In the genomic region with DNA sequence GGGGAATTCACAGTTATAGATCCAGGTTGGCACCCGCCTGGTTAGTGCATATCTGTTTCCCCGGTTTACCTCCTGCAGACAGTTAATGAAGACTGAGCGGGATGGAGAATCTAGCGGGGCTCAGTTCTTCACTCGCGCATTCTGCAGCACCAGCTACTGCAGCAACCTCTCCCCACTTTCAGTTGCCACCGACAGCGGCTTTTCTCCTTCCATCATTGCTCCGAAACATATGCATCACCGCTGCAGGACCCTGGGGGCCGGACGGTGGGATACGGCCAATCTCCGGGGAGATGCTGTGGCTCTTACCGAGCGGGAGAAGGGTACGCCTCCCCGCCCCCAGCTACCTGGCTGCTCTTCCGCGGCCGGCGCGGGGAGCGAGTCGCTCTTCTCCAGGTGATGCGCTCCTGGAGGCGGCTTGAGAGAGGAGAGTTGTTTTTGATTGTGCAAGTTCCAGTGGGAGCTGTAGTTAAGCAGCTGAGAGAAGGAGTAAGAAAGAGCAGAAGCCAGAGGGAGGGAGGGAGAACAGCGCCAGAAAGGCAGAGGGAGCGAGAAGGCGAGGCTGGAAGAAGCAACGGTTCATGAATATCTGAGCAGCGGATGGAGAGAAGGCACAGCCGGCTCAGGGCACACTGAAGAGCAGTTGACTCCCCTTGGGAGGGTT, we compare ENCODE assay signal across 8 cellular contexts. TPM values are rescaled to one million over a fixed set of nuclear protein-coding genes. Genes with fewer than 3 reads are reported as not detected.
A peak's percentile ranks its signal among the peaks of the same experiment; 100 is the strongest.
DNase-seq lines count a peak whose midpoint lies in the region; ATAC-seq and TF ChIP-seq lines count a peak whose summit lies in the region.

Gene SGK1 (minus strand): TSS at position 642 of the 661 bp plus-strand sequence. CDS start 652 bp downstream, outside the sequence.

- CTCF ChIA-PET in BJ (lab: Yijun Ruan, JAX) = interaction anchor here (1.4 kb wide), 1 partner anchor 35 kb away, joined by 4 read pairs; no protein-coding TSS in a partner anchor
- CTCF ChIA-PET in activated CD4-positive, alpha-beta T cell treated with anti-CD3 and anti-CD28 coated beads, Interleukin-2, amount 10 ng/mL, durations not matched to agents 7 days and 5 days (lab: Charles Lee) = interaction anchor here (0.6 to 1.9 kb wide), 4 partner anchors 8 to 884 kb away, joined by 3 to 4 read pairs (median 3); no protein-coding TSS in a partner anchor

- H3K9ac ChIP-seq in duodenal mucosa (ENCODE audit: low read depth in 1 of 2, low read length in 2 of 2) = no peak within 1 kb of the TSS

- DNase-seq in BJ (ENCODE audit: low read depth) (no peak), left kidney (ENCODE audit: low read depth, low spot score) (peak; percentile 61)
- DNase-seq in activated CD4-positive, alpha-beta T cell treated with anti-CD3 and anti-CD28 coated beads, Interleukin-2, amount 10 ng/mL, durations not matched to agents 7 days and 5 days = peak; percentile 16
- DNase-seq in stimulated activated CD4-positive, alpha-beta T cell treated with anti-CD3 and anti-CD28 coated beads, Interleukin-15, amount 100 ng/mL, for 24 hours = peak; percentile 37

- peaks cover 19% of the 10 kb centered on the region for H3K4me1 Mint-ChIP-seq in activated CD4-positive, alpha-beta T cell treated with anti-CD3 and anti-CD28 coated beads, Interleukin-2, amount 10 ng/mL, durations not matched to agents 7 days and 5 days

- peak within 1 kb of the TSS; percentile 75 for H3K4me3 Mint-ChIP-seq in activated CD4-positive, alpha-beta T cell treated with anti-CD3 and anti-CD28 coated beads, Interleukin-2, amount 10 ng/mL, durations not matched to agents 7 days and 5 days

- TF ChIP-seq CTCF in BJ (IDR thresholded peaks at IDR 0.05; ENCODE audit: insufficient read depth, low read depth, low read length) = peak; percentile 29; the same call in 1 of the 2 replicates

- POLR2A ChIA-PET in BJ (lab: Charles Lee) = interaction anchor here (1.1 kb wide), 1 partner anchor 16 kb away, joined by 4 read pairs; no protein-coding TSS in a partner anchor
- POLR2A ChIA-PET in activated CD4-positive, alpha-beta T cell treated with anti-CD3 and anti-CD28 coated beads, Interleukin-2, amount 10 ng/mL, durations not matched to agents 7 days and 5 days (lab: Charles Lee) = no interaction called here

- H3K4me3 ChIP-seq in BJ (ENCODE audit: low read depth, low read length) = peak within 1 kb of the TSS; percentile 42
- H3K4me3 ChIP-seq in duodenal mucosa (ENCODE audit: low read depth in 1 of 2, low read length in 2 of 2) = peak within 1 kb of the TSS; percentile 65 to 71

- H3K9me3 ChIP-seq in duodenal mucosa (ENCODE audit: control insufficient read depth in 1 of 2, low read length in 2 of 2) = no peaks in the 10 kb centered on the region

- no peak within 1 kb of the TSS for H3K27ac ChIP-seq in duodenal mucosa (ENCODE audit: low read depth, low read length)

- peaks cover 7% of the 10 kb centered on the region for H3K9me3 Mint-ChIP-seq in activated CD4-positive, alpha-beta T cell treated with anti-CD3 and anti-CD28 coated beads, Interleukin-2, amount 10 ng/mL, durations not matched to agents 7 days and 5 days

- peak; percentile 57 for ATAC-seq in HG02885 (IDR thresholded peaks at IDR 0.05; ENCODE audit: poor library complexity, unreplicated experiment)
- ATAC-seq in GM18520 (IDR thresholded peaks at IDR 0.05; ENCODE audit: unreplicated experiment) = no peak
- no peak for ATAC-seq in GM21515 (IDR thresholded peaks at IDR 0.05; ENCODE audit: unreplicated experiment)

- H3K36me3 ChIP-seq in BJ (ENCODE audit: control insufficient read depth, insufficient read depth, low read length) (no peaks in the 10 kb centered on the region), duodenal mucosa (ENCODE audit: control insufficient read depth in 1 of 2, insufficient read depth in 2 of 2, low read length in 2 of 2) (no peaks in the 10 kb centered on the region)

- no peak within 1 kb of the TSS for H3K27ac Mint-ChIP-seq in activated CD4-positive, alpha-beta T cell treated with anti-CD3 and anti-CD28 coated beads, Interleukin-2, amount 10 ng/mL, durations not matched to agents 7 days and 5 days

- peaks cover 46% of the 10 kb centered on the region for H3K27me3 Mint-ChIP-seq in activated CD4-positive, alpha-beta T cell treated with anti-CD3 and anti-CD28 coated beads, Interleukin-2, amount 10 ng/mL, durations not matched to agents 7 days and 5 days

- peaks cover 0 to 8% of the 10 kb centered on the region in 2 donors for H3K4me1 ChIP-seq in duodenal mucosa (ENCODE audit: control insufficient read depth in 1 of 2, insufficient read depth in 2 of 2, low read length in 2 of 2)

- peaks cover 4% of the 10 kb centered on the region for H3K36me3 Mint-ChIP-seq in activated CD4-positive, alpha-beta T cell treated with anti-CD3 and anti-CD28 coated beads, Interleukin-2, amount 10 ng/mL, durations not matched to agents 7 days and 5 days (ENCODE audit: low read depth)

- H3K27me3 ChIP-seq in BJ (ENCODE audit: control insufficient read depth, insufficient read depth, low read length) (no peaks in the 10 kb centered on the region), duodenal mucosa (ENCODE audit: control insufficient read depth in 1 of 2, insufficient read depth in 2 of 2, low read length in 2 of 2) (peaks cover 11 to 15% of the 10 kb centered on the region in 2 donors)

RNA-seq across cellular contexts. Expression of gene SGK1, which starts in this region (rescaled TPM):
- 179 and 189 TPM in 2 replicates for polyA plus RNA-seq in BJ (2011; rRNA removed)
- polyA minus RNA-seq in BJ (2011; rRNA and poly(A)+ RNA removed) = 143 and 229 TPM in 2 replicates
- total RNA-seq in activated CD4-positive, alpha-beta T cell treated with anti-CD3 and anti-CD28 coated beads, Interleukin-2, amount 10 ng/mL, durations not matched to agents 7 days and 5 days = 10 to 100 TPM; 12.1 to 12.8 TPM
